ENCODE assay signal across 16 cellular contexts in genomic region chr10:18829259-18829658, GRCh38.
DNase-seq lines count a peak whose midpoint lies in the region; ATAC-seq and TF ChIP-seq lines count a peak whose summit lies in the region.
"Had no signal": no experiment of that assay in that cellular context is flagged by ENCODE, and none has a peak within 500 bp of the region (broad histone marks: within the 10 kb centered on the region; RNA-seq: fewer than 3 reads in every experiment).

No MANE protein-coding gene starts in this region.

- TF ChIP-seq CTCF in neural cell (IDR thresholded peaks at IDR 0.05; ENCODE audit: poor library complexity, severe bottlenecking) (no peak), lower lobe of right lung (IDR thresholded peaks at IDR 0.05) (no peak)

- peak; percentile 96 for TF ChIP-seq EP300 in neural cell (conservative IDR thresholded peaks at IDR 0.05; ENCODE audit: poor library complexity, severe bottlenecking)

- ATAC-seq in lower lobe of right lung: no peak
- ATAC-seq: A549 had no signal

- H3K27me3 ChIP-seq in neural cell (ENCODE audit: insufficient read depth, low read depth, low read length): no peaks in the 10 kb centered on the region
- H3K27me3 ChIP-seq in lower lobe of right lung (ENCODE audit: low read depth): no peaks in the 10 kb centered on the region

- intact Hi-C loops in posterior cingulate gyrus (cut with DNase I) (no loop called here), lower lobe of right lung (cut with DNase I) (no loop called here)

- H3K9me3 ChIP-seq in neural cell (ENCODE audit: low read length) (no peaks in the 10 kb centered on the region), lower lobe of right lung (no peaks in the 10 kb centered on the region)
- H3K9me3 ChIP-seq: A549, Caco-2, HAP-1 had no signal

- peak overlapping the region; percentile 31 for H3K4me2 ChIP-seq in neural cell (ENCODE audit: low read length)
- H3K4me2 ChIP-seq: A549 had no signal

- H3K36me3 ChIP-seq in neural cell (ENCODE audit: insufficient read depth, low read length) (no peaks in the 10 kb centered on the region), lower lobe of right lung (no peaks in the 10 kb centered on the region)
- H3K36me3 ChIP-seq: HAP-1 had no signal

- no peaks in the 10 kb centered on the region for H3K79me2 ChIP-seq in neural cell (replicated peaks; ENCODE audit: insufficient read depth, low read length)

- H3K4me1 ChIP-seq in lower lobe of right lung: no peaks in the 10 kb centered on the region
- H3K4me1 ChIP-seq: A549, Caco-2, HAP-1 had no signal

- DNase-seq in NCI-H1417 (lab: John Stamatoyannopoulos, UW): peak in 2 of 3 experiments; percentile 9 to 64
- no peak for DNase-seq in NCI-H1417 treated with DMSO at 0.1 percent for 48 hours (lab: John Stamatoyannopoulos, UW)
- DNase-seq in NCI-H1436 (lab: John Stamatoyannopoulos, UW): peak; percentile 44
- peak; percentile 14 to 78 for DNase-seq in NCI-H2081 (lab: John Stamatoyannopoulos, UW)
- DNase-seq in posterior cingulate gyrus: no peak
- DNase-seq in lower lobe of right lung: no peak
- DNase-seq: AML-193; Caco-2; CD4-positive, alpha-beta T cell; GM23248 had no signal

- H3F3A ChIP-seq in neural cell (ENCODE audit: insufficient read depth, low read length, poor library complexity, severe bottlenecking): peaks cover 11% of the 10 kb centered on the region

- H4K20me1 ChIP-seq in neural cell (ENCODE audit: insufficient read depth): no peaks in the 10 kb centered on the region

- H2AFZ ChIP-seq in neural cell (ENCODE audit: low read depth, low read length): no peak overlapping the region
- H2AFZ ChIP-seq: GM23248 had no signal

- no peaks in the 10 kb centered on the region for H3K9me2 ChIP-seq in neural cell (ENCODE audit: insufficient read depth, low read length)

- H3K9ac ChIP-seq in neural cell (ENCODE audit: low read length): peak overlapping the region; percentile 44
- H3K9ac ChIP-seq: GM23248 had no signal

- no peak for TF ChIP-seq RAD21 in neural cell (conservative IDR thresholded peaks at IDR 0.05)

- H3K27ac ChIP-seq in neural cell (ENCODE audit: low read length) (peak overlapping the region; percentile 86), lower lobe of right lung (no peak overlapping the region)
- H3K27ac ChIP-seq: 22Rv1, A549, C4-2B, GM23248, HL-60 had no signal

- no peak overlapping the region for H3K4me3 ChIP-seq in neural cell (ENCODE audit: low read length)
- H3K4me3 ChIP-seq in lower lobe of right lung: no peak overlapping the region
- H3K4me3 ChIP-seq: A549, GM23248, HAP-1 had no signal

TF ChIP-seq in neural cell, 6 proteins besides CTCF, POLR2A, EP300 and RAD21:
- TF ChIP-seq SMC3 (conservative IDR thresholded peaks at IDR 0.05; ENCODE audit: poor library complexity) (no peak), POLR2AphosphoS5 (IDR thresholded peaks at IDR 0.05) (peak; percentile 92), REST (IDR thresholded peaks at IDR 0.05; ENCODE audit: borderline replicate concordance) (peak; percentile 85), EZH2 (IDR thresholded peaks at IDR 0.05; ENCODE audit: borderline replicate concordance, insufficient read depth, low read length, poor library complexity, severe bottlenecking) (no peak)

Comparison
In these comparisons a context has a peak if more than half of its experiments do, and no peak if none do; other contexts are left out.
1. DNase-seq: peak in NCI-H1417 (2 of 3), NCI-H1436 (single experiment) and NCI-H2081 (2 of 2); none in NCI-H1417 treated with DMSO at 0.1 percent for 48 hours (single experiment), posterior cingulate gyrus (0 of 10) and lower lobe of right lung (single experiment).